Comparison of ENCODE assay signal across 8 cellular contexts in the genomic region with DNA sequence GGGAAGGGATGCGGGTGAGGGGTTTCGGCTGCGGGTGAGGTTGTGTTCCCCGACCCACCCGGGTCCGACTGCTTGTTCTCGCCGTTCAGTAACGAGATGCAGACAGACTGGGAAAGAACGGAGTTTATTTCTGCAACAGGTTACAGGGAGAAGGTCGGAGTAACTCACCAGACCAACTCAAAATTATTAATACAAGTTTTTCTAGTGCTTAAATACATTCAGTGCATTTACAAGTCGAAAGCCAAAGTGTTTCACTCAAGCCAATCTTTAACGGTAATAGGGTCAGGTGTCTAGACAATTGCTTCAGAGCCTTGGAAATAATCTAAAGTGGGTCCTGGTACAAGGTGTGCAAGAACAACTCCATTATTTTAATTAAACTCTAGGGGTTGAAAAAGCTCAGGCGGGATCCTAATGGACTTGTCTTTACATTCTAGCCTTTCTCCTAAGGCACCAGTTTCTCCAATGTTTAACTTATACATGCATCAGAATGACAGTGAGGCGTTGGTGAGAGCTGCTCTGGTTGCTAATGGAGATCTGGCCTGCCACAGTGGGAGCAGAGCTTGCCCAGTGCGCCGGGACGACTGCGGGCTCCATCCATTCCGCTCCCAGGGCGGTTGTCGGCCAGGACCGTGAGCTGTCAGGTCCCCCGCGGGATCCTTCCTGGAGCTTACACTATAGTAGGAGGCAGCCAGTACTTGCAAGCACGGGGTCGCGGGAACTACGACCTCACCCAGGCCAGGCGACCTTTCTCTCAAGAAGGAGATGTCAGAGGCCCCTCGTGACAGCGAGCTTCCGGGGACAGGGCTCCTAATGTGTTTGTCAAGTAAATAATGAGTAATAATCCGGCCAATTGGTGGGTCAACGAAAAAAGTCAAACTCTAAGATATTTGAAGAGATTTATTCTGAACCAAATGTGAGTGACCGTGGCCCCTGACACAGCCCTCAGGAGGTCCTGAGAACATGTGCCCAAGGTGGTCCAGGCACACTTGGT. TPM values are rescaled to one million over a fixed set of nuclear protein-coding genes. Genes with fewer than 3 reads are reported as not detected.
DNase-seq lines count a peak whose midpoint lies in the region; ATAC-seq and TF ChIP-seq lines count a peak whose summit lies in the region.

No MANE protein-coding gene starts in this region.

- CTCF ChIA-PET in CD4-positive, alpha-beta memory T cell (lab: Charles Lee; ENCODE audit: partially characterized antibody) = interaction anchor here (0.8 to 4.8 kb wide), 3 partner anchors 25 to 76 kb away, joined by 3 to 15 read pairs (median 3); no protein-coding TSS in a partner anchor
- CTCF ChIA-PET in T-cell (lab: Charles Lee) = interaction anchor here in 1 of 2 donors (0.7 kb wide), 1 partner anchor 16 kb away, joined by 3 read pairs; no protein-coding TSS in a partner anchor

- ATAC-seq in GM21723 (IDR thresholded peaks at IDR 0.05; ENCODE audit: unreplicated experiment) (peak; percentile 33), T-cell (replicated peaks in 1 of 4) (peak in 2 of 4 experiments; percentile 1 to 7)

- POLR2A ChIA-PET in CD4-positive, alpha-beta memory T cell (lab: Charles Lee; ENCODE audit: partially characterized antibody) = interaction anchor here (0.6 to 1.2 kb wide), 2 partner anchors 12 to 139 kb away, joined by 3 read pairs; no protein-coding TSS in a partner anchor
- POLR2A ChIA-PET in T-cell (lab: Charles Lee) = interaction anchor here (0.5 kb wide), 2 partner anchors 20 to 491 kb away, joined by 3 read pairs; no protein-coding TSS in a partner anchor

- peaks cover 22 to 57% (median 31%) of the 10 kb centered on the region in 4 donors for H3K4me1 Mint-ChIP-seq in CD4-positive, alpha-beta memory T cell
- H3K4me1 Mint-ChIP-seq in T-cell (peaks cover 41 to 46% (median 44%) of the 10 kb centered on the region in 3 donors), nephron progenitor cell (peaks cover 51% of the 10 kb centered on the region)

- H3K4me3 ChIP-seq in CD4-positive, alpha-beta memory T cell (ENCODE audit: low read length in 2 of 2) = peak overlapping the region; percentile 55 to 88

- no peaks in the 10 kb centered on the region for H3K36me3 ChIP-seq in CD4-positive, alpha-beta memory T cell (ENCODE audit: insufficient read depth, low read length)

- DNase-seq in CD4-positive, alpha-beta memory T cell = peak in 2 of 5 donors; percentile 1 to 7
- DNase-seq in T-cell (peak in 1 of 34 experiments; percentile 5), fibroblast of peridontal ligament (ENCODE audit: extremely low read depth) (peak; percentile 16), nephron progenitor cell (peak; percentile 60), A172 (ENCODE audit: low spot score) (no peak), OCI-M1 (lab: John Stamatoyannopoulos, UW) (no peak), NCI-H774 (lab: John Stamatoyannopoulos, UW) (no peak)

- H3K27me3 ChIP-seq in CD4-positive, alpha-beta memory T cell (ENCODE audit: insufficient read depth, low read length) = no peaks in the 10 kb centered on the region

- H3K27me3 Mint-ChIP-seq in CD4-positive, alpha-beta memory T cell = peaks cover 6 to 8% of the 10 kb centered on the region in 2 donors
- H3K27me3 Mint-ChIP-seq in T-cell = peaks cover 14 to 26% of the 10 kb centered on the region in 2 donors
- H3K27me3 Mint-ChIP-seq in nephron progenitor cell (ENCODE audit: low read depth, poor library complexity) = peaks cover 12% of the 10 kb centered on the region

- peaks cover 0 to 11% of the 10 kb centered on the region in 2 donors for H3K36me3 Mint-ChIP-seq in CD4-positive, alpha-beta memory T cell
- H3K36me3 Mint-ChIP-seq in T-cell (no peaks in the 10 kb centered on the region), nephron progenitor cell (ENCODE audit: low read depth) (peaks cover 10% of the 10 kb centered on the region)

- H3K9me3 ChIP-seq in CD4-positive, alpha-beta memory T cell (ENCODE audit: control insufficient read depth in 1 of 2, low read length in 2 of 2) = no peaks in the 10 kb centered on the region

- peaks cover 38% of the 10 kb centered on the region for H3K4me1 ChIP-seq in CD4-positive, alpha-beta memory T cell (ENCODE audit: insufficient read depth, low read length)

- intact Hi-C loops in CD4-positive, alpha-beta memory T cell (cut with micrococcal nuclease) = loop anchor here (1.0 to 2.0 kb wide), 4 partner anchors 26 to 223 kb away; a partner anchor contains a TSS

- peak overlapping the region; percentile 94 to 98 (median 96) for H3K4me3 Mint-ChIP-seq in CD4-positive, alpha-beta memory T cell
- H3K4me3 Mint-ChIP-seq in T-cell = peak overlapping the region; percentile 96 to 97 (median 97)
- H3K4me3 Mint-ChIP-seq in nephron progenitor cell = peak overlapping the region; percentile 97

- TF ChIP-seq CTCF in nephron progenitor cell (IDR thresholded peaks at IDR 0.05) = no peak

- no peaks in the 10 kb centered on the region for H3K9me3 Mint-ChIP-seq in CD4-positive, alpha-beta memory T cell
- H3K9me3 Mint-ChIP-seq in T-cell (no peaks in the 10 kb centered on the region), nephron progenitor cell (peaks cover 4% of the 10 kb centered on the region)

- peak overlapping the region; percentile 81 for H3K27ac ChIP-seq in CD4-positive, alpha-beta memory T cell (ENCODE audit: low read depth, low read length)

- H3K27ac Mint-ChIP-seq in CD4-positive, alpha-beta memory T cell = peak overlapping the region; percentile 91 to 99 (median 96)
- H3K27ac Mint-ChIP-seq in T-cell (peak overlapping the region in 1 of 2 donors; percentile 92), nephron progenitor cell (peak overlapping the region; percentile 47)

RNA-seq across cellular contexts. Expression of a gene that starts 0.8 kb away (rescaled TPM):
- total RNA-seq in CD4-positive, alpha-beta memory T cell = 10 to 100 TPM; 24.3 to 26.7 TPM
- polyA plus RNA-seq in CD4-positive, alpha-beta memory T cell = 100 to 1,000 TPM in 1 of 2 donors, 10 to 100 TPM in 1; 91.3 to 157 TPM
- 10 to 100 TPM; 17.3 to 27.8 (median 24.3) TPM for total RNA-seq in T-cell
- 249 and 254 TPM in 2 replicates for total RNA-seq in A172 (2014; rRNA removed; shearing (Covaris generic))

RNA-seq across cellular contexts. Expression of a gene that starts 4.1 kb away (rescaled TPM):
- total RNA-seq in CD4-positive, alpha-beta memory T cell = under 1 TPM; 0.28 to 0.49 TPM
- polyA plus RNA-seq in CD4-positive, alpha-beta memory T cell = not detected
- 1 to 10 TPM in 2 of 5 donors, under 1 TPM in 2, not detected in 1; 0.20 to 1.2 (median 0.80) TPM for total RNA-seq in T-cell
- total RNA-seq in A172 (2014; rRNA removed; shearing (Covaris generic)) = not detected in 2 replicates

RNA-seq across cellular contexts. Expression of a gene that starts 32.1 kb away (rescaled TPM):
- under 1 TPM; 0.72 to 0.96 TPM for total RNA-seq in CD4-positive, alpha-beta memory T cell
- polyA plus RNA-seq in CD4-positive, alpha-beta memory T cell = under 1 TPM; 0.15 to 0.25 TPM
- 1 to 10 TPM in 3 of 5 donors, under 1 TPM in 1, not detected in 1; 0.28 to 2.1 (median 1.3) TPM for total RNA-seq in T-cell
- total RNA-seq in A172 (2014; rRNA removed; shearing (Covaris generic)) = 0.02 TPM in 1 of 2 replicates, not detected in the other

Comparison
In these comparisons a context has a peak if more than half of its experiments do, and no peak if none do; other contexts are left out.
1. DNase-seq: peak in fibroblast of peridontal ligament (single experiment) and nephron progenitor cell (single experiment); none in A172 (single experiment), OCI-M1 (single experiment) and NCI-H774 (single experiment).
2. Peak in every context shown above with its lines, with median percentiles within 50 percentile points of each other: H3K4me3 Mint-ChIP-seq.